ENCODE assay signal across 30 cellular contexts in the genomic region with DNA sequence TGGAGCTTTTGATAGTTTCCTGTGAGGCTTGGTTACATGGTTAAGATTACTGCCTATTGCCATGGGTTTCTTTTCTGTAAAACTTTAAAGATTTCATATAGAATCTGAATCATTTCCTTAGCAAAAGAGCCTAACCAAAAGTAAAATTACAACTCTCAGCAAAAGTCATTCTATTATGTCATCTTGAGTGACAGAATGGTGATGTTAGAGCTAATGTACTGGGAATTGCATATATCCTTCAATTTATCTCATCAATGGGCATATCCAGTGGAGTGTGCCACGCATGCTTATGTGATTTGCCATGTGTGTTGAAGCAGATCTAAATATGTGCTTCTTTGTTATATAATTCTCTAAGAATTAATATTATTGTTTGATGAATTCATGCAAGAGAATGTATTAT.
"Had no signal": no experiment of that assay in that cellular context is flagged by ENCODE, and none has a peak within 500 bp of the region (broad histone marks: within the 10 kb centered on the region; RNA-seq: fewer than 3 reads in every experiment).

No MANE protein-coding gene starts in this region.

- H3K4me3 ChIP-seq: adrenal gland, ascending aorta, body of pancreas, breast epithelium, cardiac muscle cell had no signal

- H3K27me3 ChIP-seq: adrenal gland, ascending aorta, body of pancreas, brain microvascular endothelial cell, breast epithelium, cardiac muscle cell had no signal

- H3K36me3 ChIP-seq: adrenal gland, ascending aorta, brain microvascular endothelial cell, breast epithelium, cardiac muscle cell had no signal

- DNase-seq: activated effector memory CD4-positive, alpha-beta T cell treated with anti-CD3 and anti-CD28 coated beads, Interleukin-2, amount 50 U/mL, for 16 hours; activated effector memory CD4-positive, alpha-beta T cell treated with Interleukin-2 at 50 U/mL for 16 hours; activated gamma-delta T cell; activated gamma-delta T cell treated with Interleukin-2 at 50 U/mL for 16 hours; activated naive CD4-positive, alpha-beta T cell; activated naive CD4-positive, alpha-beta T cell treated with anti-CD3 and anti-CD28 coated beads for 36 hours; activated naive CD4-positive, alpha-beta T cell treated with anti-CD3 and anti-CD28 coated beads, Interleukin-2, amount 10 ng/mL, durations not matched to agents 7 days and 5 days; activated naive CD4-positive, alpha-beta T cell treated with anti-CD3 and anti-CD28 coated beads, Interleukin-2, amount 50 U/mL, for 16 hours; activated naive CD4-positive, alpha-beta T cell treated with Interleukin-2 at 50 U/mL for 16 hours; activated naive CD8-positive, alpha-beta T cell treated with anti-CD3 and anti-CD28 coated beads for 36 hours; activated naive CD8-positive, alpha-beta T cell treated with anti-CD3 and anti-CD28 coated beads, Interleukin-2, amount 10 ng/mL, durations not matched to agents 7 days and 5 days; activated naive CD8-positive, alpha-beta T cell treated with anti-CD3 and anti-CD28 coated beads, Interleukin-2, amount 50 U/mL, for 24 hours; activated T-cell treated with anti-CD3 and anti-CD28 coated beads, Interleukin-2, amount 50 U/mL, for 1 hour; activated T-cell treated with anti-CD3 and anti-CD28 coated beads, Interleukin-2, amount 50 U/mL, for 24 hours; activated T-cell treated with anti-CD3 and anti-CD28 coated beads, Interleukin-2, amount 50 U/mL, for 4 hours; activated T-cell treated with anti-CD3 and anti-CD28 coated beads, Interleukin-2, amount 50 U/mL, for 48 hours; activated T-cell treated with anti-CD3 and anti-CD28 coated beads, Interleukin-2, amount 50 U/mL, for 72 hours; adrenal gland; amniotic stem cell; amygdala; anterior cingulate cortex; aorta; body of pancreas; brain microvascular endothelial cell; caudate nucleus; central memory CD4-positive, alpha-beta T cell; cerebellar nuclear complex had no signal

- H3K27ac ChIP-seq: adrenal gland, ascending aorta, body of pancreas, brain microvascular endothelial cell, breast epithelium, cardiac muscle cell had no signal

- H3K9me3 ChIP-seq: adrenal gland, ascending aorta, body of pancreas, breast epithelium had no signal
